In the genomic region with DNA sequence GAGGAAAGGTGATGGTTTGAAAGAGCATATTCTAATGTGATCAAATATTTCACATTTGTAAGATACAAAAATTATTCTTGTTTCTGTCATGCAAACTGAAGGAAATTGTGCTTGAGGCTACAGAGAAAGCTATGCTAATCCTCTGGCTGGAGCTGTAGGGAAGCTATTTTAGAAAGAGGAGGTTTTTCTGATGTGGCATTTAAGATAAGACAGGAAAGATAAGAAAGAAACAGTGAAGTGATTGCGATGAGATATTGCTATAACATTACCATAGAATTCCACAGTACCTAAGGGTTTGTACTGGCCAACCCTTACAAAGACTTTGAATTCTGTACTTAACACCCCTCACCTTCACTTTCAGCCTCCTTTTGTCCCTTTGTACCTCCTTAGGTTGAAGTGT, we compare ENCODE assay signal across 24 cellular contexts.
"Had no signal": no experiment of that assay in that cellular context is flagged by ENCODE, and none has a peak within 500 bp of the region (broad histone marks: within the 10 kb centered on the region; RNA-seq: fewer than 3 reads in every experiment).

No MANE protein-coding gene starts in this region.

- H3K36me3 ChIP-seq: neural progenitor cell, ovary, right lobe of liver, sigmoid colon, stomach, thoracic aorta, thyroid gland, tibial nerve, upper lobe of right lung, uterus had no signal

- FAIRE-seq: small intestine had no signal

- H3K4me3 ChIP-seq: neural progenitor cell, ovary, psoas muscle, right lobe of liver, sigmoid colon, stomach, thoracic aorta, thyroid gland, tibial nerve, upper lobe of right lung, uterus had no signal

- ATAC-seq: natural killer cell; psoas muscle; right cardiac atrium; right lobe of liver; stimulated activated effector memory CD8-positive, alpha-beta T cell treated with anti-CD3 and anti-CD28 coated beads, Interleukin-12 subunit alpha, Interleukin-12 subunit beta, amount 100 ng/mL, for 72 hours; stimulated activated naive B cell treated with anti-CD40 and anti-IgM and Interleukin-4, amounts not matched to agents 10 μg/mL and 1 μg/mL and 100 μg/mL, for 72 hours; upper lobe of right lung had no signal

- H3K79me2 ChIP-seq: parathyroid adenoma had no signal

- H3K27me3 ChIP-seq: neural progenitor cell, ovary, right lobe of liver, sigmoid colon, stomach, thyroid gland, tibial nerve, upper lobe of right lung, uterus had no signal

- DNase-seq: natural killer cell; occipital lobe; ovary; posterior cingulate gyrus; psoas muscle; right cardiac atrium; right lobe of liver; sigmoid colon; small intestine; stimulated activated CD4-positive, alpha-beta T cell treated with anti-CD3 and anti-CD28 coated beads, Interleukin-15, amount 100 ng/mL, for 24 hours; stimulated activated CD4-positive, alpha-beta T cell treated with anti-CD3 and anti-CD28 coated beads, Interleukin-2, amount 100 ng/mL, for 24 hours; stimulated activated CD4-positive, alpha-beta T cell treated with anti-CD3 and anti-CD28 coated beads, Interleukin-2, amount 100 ng/mL, for 48 hours; stimulated activated CD4-positive, alpha-beta T cell treated with anti-CD3 and anti-CD28 coated beads, Interleukin-4, amount 100 ng/mL, for 24 hours; stimulated activated naive B cell treated with anti-CD40 and anti-IgM and Interleukin-4, amounts not matched to agents 10 μg/mL and 1 μg/mL and 100 μg/mL, for 72 hours; stimulated activated naive CD4-positive, alpha-beta T cell treated with Interleukin-2 at 50 U/mL for 16 hours; stomach; thyroid gland; upper lobe of right lung; uterus had no signal

- H3K9me3 ChIP-seq: ovary, psoas muscle, right lobe of liver, sigmoid colon, stomach, thoracic aorta, thyroid gland, tibial nerve, upper lobe of right lung, uterus had no signal

- H3K27ac ChIP-seq: neural progenitor cell, ovary, parathyroid adenoma, psoas muscle, right lobe of liver, sigmoid colon, stomach, thoracic aorta, thyroid gland, tibial nerve, upper lobe of right lung, uterus had no signal

- H3K4me1 ChIP-seq: neural progenitor cell, parathyroid adenoma, psoas muscle, right lobe of liver, sigmoid colon, stomach, thyroid gland, upper lobe of right lung, uterus had no signal

- H2AFZ ChIP-seq: neural progenitor cell, parathyroid adenoma had no signal

- H3K9ac ChIP-seq: neural progenitor cell, parathyroid adenoma had no signal

- H3K4me2 ChIP-seq: neural progenitor cell had no signal
